Comparison of ENCODE assay signal across 32 cellular contexts in the genomic region with DNA sequence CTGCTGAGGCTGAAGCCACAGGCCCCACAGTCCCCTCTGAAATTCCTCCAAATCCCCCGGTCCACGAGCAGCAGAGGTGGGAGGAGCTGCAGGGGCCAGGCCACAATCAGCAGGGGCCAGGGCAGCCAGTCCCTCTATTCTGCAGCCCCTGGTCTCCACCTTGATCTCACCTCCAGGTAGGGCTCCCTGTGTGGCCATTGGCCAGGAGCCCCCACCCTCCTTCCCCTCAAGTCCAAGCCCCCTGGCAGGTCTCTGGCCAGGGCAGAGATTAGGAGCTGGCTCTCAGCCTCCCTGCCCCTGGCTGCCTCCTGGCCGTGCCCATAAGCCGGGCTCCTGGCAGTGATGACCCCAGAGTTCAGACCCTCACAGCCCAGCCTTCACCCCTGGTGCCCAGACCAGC. TPM values are rescaled to one million over a fixed set of nuclear protein-coding genes. Genes with fewer than 3 reads are reported as not detected.
"Had no signal": no experiment of that assay in that cellular context is flagged by ENCODE, and none has a peak within 500 bp of the region (broad histone marks: within the 10 kb centered on the region; RNA-seq: fewer than 3 reads in every experiment).

No MANE protein-coding gene starts in this region.

- DNase-seq: activated B cell treated with CpG ODN at 0.5 μM for 24 hours; activated CD4-positive, alpha-beta T cell treated with anti-CD3 and anti-CD28 coated beads for 48 hours; activated CD4-positive, alpha-beta T cell treated with anti-CD3 and anti-CD28 coated beads, Interleukin-2, amount 50 U/mL, for 1 hour; activated CD4-positive, alpha-beta T cell treated with anti-CD3 and anti-CD28 coated beads, Interleukin-2, amount 50 U/mL, for 48 hours; activated CD8-positive, alpha-beta memory T cell treated with anti-CD3 and anti-CD28 coated beads for 24 hours; activated CD8-positive, alpha-beta T cell treated with anti-CD3 and anti-CD28 coated beads for 36 hours; activated effector memory CD4-positive, alpha-beta T cell treated with Interleukin-2 at 50 U/mL for 16 hours; activated gamma-delta T cell treated with Interleukin-2 at 50 U/mL for 16 hours; activated naive CD4-positive, alpha-beta T cell treated with anti-CD3 and anti-CD28 coated beads for 36 hours; activated naive CD8-positive, alpha-beta T cell treated with anti-CD3 and anti-CD28 coated beads for 36 hours; activated naive CD8-positive, alpha-beta T cell treated with anti-CD3 and anti-CD28 coated beads, Interleukin-2, amount 50 U/mL, for 24 hours; activated T-cell treated with anti-CD3 and anti-CD28 coated beads, Interleukin-2, amount 50 U/mL, for 4 hours; adrenal gland; aorta; body of pancreas; cortex of kidney; dermis blood vessel endothelial cell; effector CD8-positive, alpha-beta T cell; esophagus squamous epithelium; foreskin melanocyte; T-cell; T1000; WERI-Rb-1 had no signal

- H3K36me3 ChIP-seq: adrenal gland, esophagus squamous epithelium, gastroesophageal sphincter had no signal

- FAIRE-seq: colon, endometrium, endothelial cell of umbilical vein had no signal

- ATAC-seq: activated CD4-positive, CD25-positive, alpha-beta regulatory T cell treated with anti-CD3 and anti-CD28 coated beads, Interleukin-2, amount 50 U/mL, for 24 hours; activated CD8-positive, alpha-beta T cell treated with anti-CD3 and anti-CD28 coated beads for 36 hours; activated naive CD8-positive, alpha-beta T cell treated with anti-CD3 and anti-CD28 coated beads, Interleukin-2, amount 50 U/mL, for 24 hours; activated T-cell treated with anti-CD3 and anti-CD28 coated beads, Interleukin-2, amount 50 U/mL, for 4 hours; activated T-helper 17 cell treated with anti-CD3 and anti-CD28 coated beads, Interleukin-2, amount 50 U/mL, for 72 hours; body of pancreas; gastroesophageal sphincter; T-cell had no signal

- H3K27ac ChIP-seq: adrenal gland, body of pancreas, epithelial cell of prostate, esophagus squamous epithelium, gastroesophageal sphincter, WERI-Rb-1 had no signal

- H3K4me3 ChIP-seq: adrenal gland, body of pancreas, esophagus squamous epithelium, gastroesophageal sphincter had no signal

- H3K9me3 ChIP-seq: adrenal gland, body of pancreas, esophagus squamous epithelium, gastroesophageal sphincter had no signal

RNA-seq across cellular contexts. Expression of gene BIRC7, which starts 54.5 kb away (rescaled TPM):
- total RNA-seq: activated B cell treated with CpG ODN at 0.5 μM for 24 hours; activated naive CD4-positive, alpha-beta T cell treated with anti-CD3 and anti-CD28 coated beads for 36 hours; activated T-cell treated with anti-CD3 and anti-CD28 coated beads, Interleukin-2, amount 50 U/mL, for 4 hours; aorta; body of pancreas; dermis blood vessel endothelial cell; endothelial cell of umbilical vein; fibroblast of lung; fibroblast of villous mesenchyme; gastroesophageal sphincter; T-cell had no signal
- polyA plus RNA-seq: aorta, endothelial cell of umbilical vein, fibroblast of lung had no signal
